Comparison of ENCODE assay signal across 8 cellular contexts in the genomic region with DNA sequence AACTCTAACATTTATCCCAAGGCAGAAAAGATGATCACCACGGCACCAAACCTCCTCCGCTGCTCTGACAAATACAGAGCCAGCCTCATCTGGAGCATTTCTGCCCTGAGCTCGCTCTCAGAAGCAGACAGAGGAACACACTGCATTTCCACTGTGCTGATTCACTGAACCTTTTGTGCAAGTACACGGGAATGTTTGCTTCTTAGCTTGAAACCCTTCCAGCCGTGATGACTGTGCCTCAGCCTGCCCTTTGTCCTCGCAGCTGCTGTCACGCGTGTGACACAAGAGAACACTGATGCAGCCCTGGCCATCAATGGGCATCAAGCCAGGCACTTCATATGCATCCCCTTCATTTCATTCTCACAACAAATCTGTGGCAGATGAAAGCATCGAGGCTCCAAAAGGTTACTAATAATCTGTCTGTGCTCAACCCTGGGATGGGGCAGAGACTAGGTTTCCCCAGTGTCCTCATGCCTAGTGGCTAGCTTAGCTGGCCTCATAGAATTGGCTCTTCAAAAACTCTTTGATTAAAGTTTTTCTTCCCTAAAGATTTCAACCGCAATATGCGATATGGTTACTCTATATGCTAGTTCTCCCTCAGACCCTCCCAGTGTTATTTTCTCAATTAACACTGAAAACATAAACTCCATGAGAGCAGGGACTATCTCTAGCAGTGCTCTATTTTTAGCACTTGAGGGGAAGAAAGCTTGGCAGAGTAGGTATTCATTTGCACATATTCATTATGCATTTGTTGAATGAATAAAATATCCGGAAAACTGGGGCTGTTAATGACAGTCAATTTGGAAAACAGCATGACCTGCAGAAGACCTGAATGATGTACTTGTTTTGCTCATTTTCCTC. TPM values are rescaled to one million over a fixed set of nuclear protein-coding genes. Genes with fewer than 3 reads are reported as not detected.
DNase-seq lines count a peak whose midpoint lies in the region; ATAC-seq and TF ChIP-seq lines count a peak whose summit lies in the region.

No MANE protein-coding gene starts in this region.

- H3K27me3 ChIP-seq in ectodermal cell (ENCODE audit: control insufficient read depth, insufficient read depth, low read length, poor library complexity, severe bottlenecking) = peaks cover 9% of the 10 kb centered on the region

- H3K27ac ChIP-seq in ectodermal cell (ENCODE audit: insufficient read depth, low read depth, low read length, poor library complexity, severe bottlenecking) (peak overlapping the region; percentile 57), mesodermal cell (ENCODE audit: low read depth, low read length, severe bottlenecking) (peak overlapping the region; percentile 73)

- ATAC-seq in activated CD4-positive, CD25-positive, alpha-beta regulatory T cell treated with anti-CD3 and anti-CD28 coated beads, Interleukin-2, amount 50 U/mL, for 24 hours = no peak
- ATAC-seq in GM19351 (IDR thresholded peaks at IDR 0.05; ENCODE audit: unreplicated experiment) (no peak), HG02938 (IDR thresholded peaks at IDR 0.05; ENCODE audit: unreplicated experiment) (no peak), HG03342 (IDR thresholded peaks at IDR 0.05; ENCODE audit: unreplicated experiment) (no peak)

- no peaks in the 10 kb centered on the region for H3K9me3 ChIP-seq in ectodermal cell (ENCODE audit: control insufficient read depth, low read length)
- H3K9me3 ChIP-seq in mesodermal cell (ENCODE audit: control insufficient read depth, low read length) = no peaks in the 10 kb centered on the region

- 47 to 54% methylated on average over 12 of the region's 12 CpGs for WGBS in ectodermal cell, 2 experiments
- 55% methylated on average over 10 to 11 of the region's 12 CpGs for WGBS in mesodermal cell (ENCODE audit: insufficient coverage in 2 of 2), 2 experiments

- H3K4me3 Mint-ChIP-seq in Calu3 (ENCODE audit: low read depth, unreplicated experiment) = no peak overlapping the region

- H3K4me1 Mint-ChIP-seq in Calu3 (ENCODE audit: low read depth, unreplicated experiment) = peaks cover 8% of the 10 kb centered on the region

- TF ChIP-seq CTCF in Calu3 (IDR thresholded peaks at IDR 0.05; ENCODE audit: unreplicated experiment) = no peak

- intact Hi-C loops in Calu3 (cut with micrococcal nuclease; ENCODE audit: unreplicated experiment) = loop anchor here (10.0 kb wide), 1 partner anchor 48 kb away; no protein-coding TSS in a partner anchor

- no TSS peak for BruUV-seq in Calu3 (replicated peaks; lab: Mats Ljungman, UMichigan)

- no peak overlapping the region for H3K27ac Mint-ChIP-seq in Calu3 (ENCODE audit: unreplicated experiment)

- no peaks in the 10 kb centered on the region for H3K9me3 Mint-ChIP-seq in Calu3 (ENCODE audit: low read depth, unreplicated experiment)

- CTCF ChIA-PET in Calu3 (lab: Charles Lee) = interaction anchor here (0.6 kb wide), 1 partner anchor 23 kb away, joined by 4 read pairs; no protein-coding TSS in a partner anchor

- H3K27me3 Mint-ChIP-seq in Calu3 (ENCODE audit: unreplicated experiment) = no peaks in the 10 kb centered on the region

- no peaks in the 10 kb centered on the region for H3K36me3 Mint-ChIP-seq in Calu3 (ENCODE audit: insufficient read depth, unreplicated experiment)

- peak; percentile 9 for DNase-seq in Calu3
- peak; percentile 40 for DNase-seq in NCI-H226

- peaks cover 12% of the 10 kb centered on the region for H3K4me1 ChIP-seq in ectodermal cell (ENCODE audit: control insufficient read depth, insufficient read depth, low read length)
- H3K4me1 ChIP-seq in mesodermal cell (ENCODE audit: control insufficient read depth, insufficient read depth, low read length, poor library complexity, severe bottlenecking) = peaks cover 8% of the 10 kb centered on the region

- no peaks in the 10 kb centered on the region for H3K36me3 ChIP-seq in ectodermal cell (ENCODE audit: control insufficient read depth, insufficient read depth, low read length)
- no peaks in the 10 kb centered on the region for H3K36me3 ChIP-seq in mesodermal cell (ENCODE audit: control insufficient read depth, insufficient read depth, low read length)

- H3K4me3 ChIP-seq in ectodermal cell (ENCODE audit: insufficient read depth, low read depth, low read length) (no peak overlapping the region), mesodermal cell (ENCODE audit: extremely low read depth, insufficient read depth, low read length, poor library complexity, severe bottlenecking) (no peak overlapping the region)

RNA-seq across cellular contexts. Expression of a gene that starts 7.3 kb away (rescaled TPM):
- 26.4 and 29.8 TPM in 2 replicates for total RNA-seq in Calu3 (2022)
- polyA plus RNA-seq in ectodermal cell (2013, experiment 1 of 4) = 12.5 TPM
- polyA plus RNA-seq in ectodermal cell (2013, experiment 2 of 4) = 15.6 TPM
- polyA plus RNA-seq in ectodermal cell (2013, experiment 3 of 4) = 11.7 TPM
- polyA plus RNA-seq in ectodermal cell (2013, experiment 4 of 4) = 14.4 TPM
- 24.3 TPM for polyA plus RNA-seq in mesodermal cell (2013, experiment 1 of 2)
- polyA plus RNA-seq in mesodermal cell (2013, experiment 2 of 2) = 25.0 TPM

RNA-seq across cellular contexts. Expression of a gene that starts 42.8 kb away (rescaled TPM):
- 10.5 and 10.8 TPM in 2 replicates for total RNA-seq in Calu3 (2022)
- polyA plus RNA-seq in ectodermal cell (2013, experiment 1 of 4) = 6.5 TPM
- polyA plus RNA-seq in ectodermal cell (2013, experiment 2 of 4) = 5.9 TPM
- 5.6 TPM for polyA plus RNA-seq in ectodermal cell (2013, experiment 3 of 4)
- polyA plus RNA-seq in ectodermal cell (2013, experiment 4 of 4) = 5.8 TPM
- polyA plus RNA-seq in mesodermal cell (2013, experiment 1 of 2) = 9.6 TPM
- 10.5 TPM for polyA plus RNA-seq in mesodermal cell (2013, experiment 2 of 2)
